Comparison of ENCODE assay signal across 1 cellular context in the genomic region with DNA sequence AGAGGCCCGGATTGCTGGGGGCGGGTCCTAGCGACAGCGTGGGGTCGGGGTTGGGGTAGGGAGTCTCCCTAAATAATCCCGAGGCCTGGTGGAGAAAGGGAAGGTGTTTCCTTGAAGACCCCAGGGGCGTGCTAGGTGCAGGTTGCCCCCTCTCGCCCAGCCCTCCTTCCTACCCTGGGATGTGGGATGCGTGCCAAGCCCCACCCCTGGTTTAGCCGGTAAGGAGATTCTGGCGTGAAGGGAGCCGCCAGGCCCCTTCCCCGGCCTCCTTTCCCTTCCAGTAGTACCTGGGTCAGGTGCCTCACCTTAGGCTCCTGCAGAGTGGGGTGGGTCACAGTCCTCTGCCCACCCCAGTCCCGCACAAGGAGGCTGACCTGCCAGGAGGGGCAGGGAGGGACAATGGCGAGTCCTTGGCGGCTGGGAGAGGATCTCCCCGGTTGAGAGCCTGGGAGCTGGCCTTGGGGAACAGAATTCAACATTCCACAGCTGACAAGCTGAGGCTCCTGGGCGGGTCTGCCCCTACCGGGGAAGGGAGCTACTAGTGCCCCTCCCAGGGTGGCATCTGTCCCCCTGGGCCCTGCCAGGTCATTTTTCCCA.
TF ChIP-seq lines count a peak whose summit lies in the region.

No MANE protein-coding gene starts in this region.

TF ChIP-seq in IMR-90, 13 proteins besides CTCF, POLR2A, EP300 and RAD21:
- TF ChIP-seq MXI1 (IDR thresholded peaks at IDR 0.05; ENCODE audit: borderline replicate concordance, low read depth, low read length) (no peak), MAZ (IDR thresholded peaks at IDR 0.05; ENCODE audit: borderline replicate concordance, low read depth, low read length) (no peak), RFX5 (IDR thresholded peaks at IDR 0.05; ENCODE audit: low read depth, low read length) (no peak), BHLHE40 (IDR thresholded peaks at IDR 0.05; ENCODE audit: low read depth, low read length) (no peak), FOS (IDR thresholded peaks at IDR 0.05; ENCODE audit: low read depth, low read length) (no peak), SMC3 (IDR thresholded peaks at IDR 0.05; ENCODE audit: low read depth, low read length) (no peak)
- TF ChIP-seq, protein P1, sequence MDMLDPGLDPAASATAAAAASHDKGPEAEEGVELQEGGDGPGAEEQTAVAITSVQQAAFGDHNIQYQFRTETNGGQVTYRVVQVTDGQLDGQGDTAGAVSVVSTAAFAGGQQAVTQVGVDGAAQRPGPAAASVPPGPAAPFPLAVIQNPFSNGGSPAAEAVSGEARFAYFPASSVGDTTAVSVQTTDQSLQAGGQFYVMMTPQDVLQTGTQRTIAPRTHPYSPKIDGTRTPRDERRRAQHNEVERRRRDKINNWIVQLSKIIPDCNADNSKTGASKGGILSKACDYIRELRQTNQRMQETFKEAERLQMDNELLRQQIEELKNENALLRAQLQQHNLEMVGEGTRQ (IDR thresholded peaks at IDR 0.05; ENCODE audit: low read depth, low read length), result no peak
